ENCODE assay signal across 1 cellular context in the genomic region with DNA sequence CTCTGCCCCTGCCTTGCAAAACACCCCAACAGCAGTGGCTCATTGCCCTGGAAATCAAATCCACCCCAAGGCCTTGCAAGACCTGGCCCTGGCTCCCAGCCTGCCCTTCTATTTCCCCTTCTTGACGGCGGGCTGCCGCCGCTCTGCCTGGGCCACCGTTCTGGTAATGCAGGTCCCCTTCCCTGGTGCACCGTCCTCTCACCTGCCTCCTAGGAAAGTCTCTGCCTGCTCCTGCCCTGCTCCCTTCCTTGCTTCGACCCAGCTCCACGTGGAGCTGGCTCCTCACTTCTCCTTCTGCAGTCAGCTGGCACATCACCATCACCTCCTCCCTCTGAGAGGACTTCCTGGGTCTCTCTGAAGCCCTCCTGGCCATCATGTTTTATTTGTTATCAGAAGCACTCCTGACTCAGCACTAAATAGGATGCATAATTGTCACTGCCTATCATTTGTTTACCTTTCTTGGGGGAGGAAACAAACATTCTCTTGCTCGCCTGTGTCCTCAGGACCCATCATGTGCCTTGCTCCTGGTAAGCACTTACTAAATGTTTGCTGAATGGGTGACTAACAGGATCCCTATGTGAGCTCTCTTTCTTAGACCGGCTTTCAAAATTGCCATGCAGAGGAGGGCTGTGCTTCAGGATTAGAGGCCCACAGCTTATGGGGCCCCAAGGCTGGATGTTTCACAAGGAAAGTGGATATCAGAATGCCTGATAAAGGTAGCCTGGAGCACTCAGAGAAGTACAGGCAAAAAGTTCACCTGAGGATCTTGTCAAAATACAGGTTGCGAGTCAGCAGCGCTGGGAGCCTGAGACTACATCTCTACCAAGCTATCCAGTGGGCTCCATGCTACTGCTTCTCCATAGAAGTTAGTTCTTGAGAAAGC.
TF ChIP-seq lines count a peak whose summit lies in the region.

No MANE protein-coding gene starts in this region.

TF ChIP-seq in A549, 52 proteins besides CTCF, POLR2A, EP300 and RAD21 (continued from another document):
- TF ChIP-seq, protein P1, sequence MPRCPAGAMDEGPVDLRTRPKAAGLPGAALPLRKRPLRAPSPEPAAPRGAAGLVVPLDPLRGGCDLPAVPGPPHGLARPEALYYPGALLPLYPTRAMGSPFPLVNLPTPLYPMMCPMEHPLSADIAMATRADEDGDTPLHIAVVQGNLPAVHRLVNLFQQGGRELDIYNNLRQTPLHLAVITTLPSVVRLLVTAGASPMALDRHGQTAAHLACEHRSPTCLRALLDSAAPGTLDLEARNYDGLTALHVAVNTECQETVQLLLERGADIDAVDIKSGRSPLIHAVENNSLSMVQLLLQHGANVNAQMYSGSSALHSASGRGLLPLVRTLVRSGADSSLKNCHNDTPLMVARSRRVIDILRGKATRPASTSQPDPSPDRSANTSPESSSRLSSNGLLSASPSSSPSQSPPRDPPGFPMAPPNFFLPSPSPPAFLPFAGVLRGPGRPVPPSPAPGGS (IDR thresholded peaks at IDR 0.05), result peak; percentile 74; the same call in 1 of the 3 replicates
- TF ChIP-seq HOXB5 (CRISPR knock-in tag; IDR thresholded peaks at IDR 0.05) (peak; percentile 60; the same call in 1 of the 2 replicates), HEYL (CRISPR knock-in tag; IDR thresholded peaks at IDR 0.05) (peak; percentile 66; the same call in 1 of the 2 replicates), NPAS2 (CRISPR knock-in tag; IDR thresholded peaks at IDR 0.05; ENCODE audit: borderline replicate concordance) (0 out of 2 replicates have a peak, but pooled peaks have one; percentile 14), POLR2AphosphoS2 (conservative IDR thresholded peaks at IDR 0.05; ENCODE audit: low read length) (no peak), GATA3 (IDR thresholded peaks at IDR 0.05; ENCODE audit: borderline replicate concordance) (peak; percentile 87; the same call in 1 of the 2 replicates), SREBF2 (IDR thresholded peaks at IDR 0.05) (no peak), CBX2 (IDR thresholded peaks at IDR 0.05; ENCODE audit: borderline replicate concordance, low read depth) (no peak), HOXA7 (CRISPR knock-in tag; IDR thresholded peaks at IDR 0.05) (no peak), ESRRA (IDR thresholded peaks at IDR 0.05; ENCODE audit: borderline replicate concordance, low read length) (no peak), CHD2 (IDR thresholded peaks at IDR 0.05; ENCODE audit: low read length, partially characterized antibody) (no peak), FOSB (CRISPR knock-in tag; IDR thresholded peaks at IDR 0.05) (no peak), ZC3H11A (IDR thresholded peaks at IDR 0.05) (no peak), JUN (IDR thresholded peaks at IDR 0.05) (peak; percentile 78 to 83), ZNF302 (CRISPR knock-in tag; IDR thresholded peaks at IDR 0.05) (no peak), ZFP36 (IDR thresholded peaks at IDR 0.05; ENCODE audit: borderline replicate concordance, partially characterized antibody) (no peak), CBX8 (IDR thresholded peaks at IDR 0.05) (no peak), JUNB (IDR thresholded peaks at IDR 0.05) (peak; percentile 80), PHF8 (IDR thresholded peaks at IDR 0.05; ENCODE audit: borderline replicate concordance, low read depth) (no peak), RARB (CRISPR knock-in tag; IDR thresholded peaks at IDR 0.05) (no peak)
- TF ChIP-seq, protein P2, sequence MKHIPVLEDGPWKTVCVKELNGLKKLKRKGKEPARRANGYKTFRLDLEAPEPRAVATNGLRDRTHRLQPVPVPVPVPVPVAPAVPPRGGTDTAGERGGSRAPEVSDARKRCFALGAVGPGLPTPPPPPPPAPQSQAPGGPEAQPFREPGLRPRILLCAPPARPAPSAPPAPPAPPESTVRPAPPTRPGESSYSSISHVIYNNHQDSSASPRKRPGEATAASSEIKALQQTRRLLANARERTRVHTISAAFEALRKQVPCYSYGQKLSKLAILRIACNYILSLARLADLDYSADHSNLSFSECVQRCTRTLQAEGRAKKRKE (CRISPR knock-in tag; IDR thresholded peaks at IDR 0.05; ENCODE audit: low read depth), result 0 out of 2 replicates have a peak, but pooled peaks have one; percentile 66
- TF ChIP-seq, protein P3, sequence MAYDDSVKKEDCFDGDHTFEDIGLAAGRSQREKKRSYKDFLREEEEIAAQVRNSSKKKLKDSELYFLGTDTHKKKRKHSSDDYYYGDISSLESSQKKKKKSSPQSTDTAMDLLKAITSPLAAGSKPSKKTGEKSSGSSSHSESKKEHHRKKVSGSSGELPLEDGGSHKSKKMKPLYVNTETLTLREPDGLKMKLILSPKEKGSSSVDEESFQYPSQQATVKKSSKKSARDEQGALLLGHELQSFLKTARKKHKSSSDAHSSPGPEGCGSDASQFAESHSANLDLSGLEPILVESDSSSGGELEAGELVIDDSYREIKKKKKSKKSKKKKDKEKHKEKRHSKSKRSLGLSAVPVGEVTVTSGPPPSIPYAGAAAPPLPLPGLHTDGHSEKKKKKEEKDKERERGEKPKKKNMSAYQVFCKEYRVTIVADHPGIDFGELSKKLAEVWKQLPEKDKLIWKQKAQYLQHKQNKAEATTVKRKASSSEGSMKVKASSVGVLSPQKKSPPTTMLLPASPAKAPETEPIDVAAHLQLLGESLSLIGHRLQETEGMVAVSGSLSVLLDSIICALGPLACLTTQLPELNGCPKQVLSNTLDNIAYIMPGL (CRISPR knock-in tag; IDR thresholded peaks at IDR 0.05; ENCODE audit: borderline replicate concordance), result no peak
- TF ChIP-seq, protein P4, sequence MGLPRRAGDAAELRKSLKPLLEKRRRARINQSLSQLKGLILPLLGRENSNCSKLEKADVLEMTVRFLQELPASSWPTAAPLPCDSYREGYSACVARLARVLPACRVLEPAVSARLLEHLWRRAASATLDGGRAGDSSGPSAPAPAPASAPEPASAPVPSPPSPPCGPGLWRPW (IDR thresholded peaks at IDR 0.05), result no peak
- TF ChIP-seq, protein P5, sequence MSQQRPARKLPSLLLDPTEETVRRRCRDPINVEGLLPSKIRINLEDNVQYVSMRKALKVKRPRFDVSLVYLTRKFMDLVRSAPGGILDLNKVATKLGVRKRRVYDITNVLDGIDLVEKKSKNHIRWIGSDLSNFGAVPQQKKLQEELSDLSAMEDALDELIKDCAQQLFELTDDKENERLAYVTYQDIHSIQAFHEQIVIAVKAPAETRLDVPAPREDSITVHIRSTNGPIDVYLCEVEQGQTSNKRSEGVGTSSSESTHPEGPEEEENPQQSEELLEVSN (IDR thresholded peaks at IDR 0.05; ENCODE audit: borderline replicate concordance, low read depth), result peak; percentile 95
- TF ChIP-seq, protein P6, sequence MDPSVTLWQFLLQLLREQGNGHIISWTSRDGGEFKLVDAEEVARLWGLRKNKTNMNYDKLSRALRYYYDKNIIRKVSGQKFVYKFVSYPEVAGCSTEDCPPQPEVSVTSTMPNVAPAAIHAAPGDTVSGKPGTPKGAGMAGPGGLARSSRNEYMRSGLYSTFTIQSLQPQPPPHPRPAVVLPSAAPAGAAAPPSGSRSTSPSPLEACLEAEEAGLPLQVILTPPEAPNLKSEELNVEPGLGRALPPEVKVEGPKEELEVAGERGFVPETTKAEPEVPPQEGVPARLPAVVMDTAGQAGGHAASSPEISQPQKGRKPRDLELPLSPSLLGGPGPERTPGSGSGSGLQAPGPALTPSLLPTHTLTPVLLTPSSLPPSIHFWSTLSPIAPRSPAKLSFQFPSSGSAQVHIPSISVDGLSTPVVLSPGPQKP (IDR thresholded peaks at IDR 0.05; ENCODE audit: low read depth, low read length), result no peak
- TF ChIP-seq, protein P7, sequence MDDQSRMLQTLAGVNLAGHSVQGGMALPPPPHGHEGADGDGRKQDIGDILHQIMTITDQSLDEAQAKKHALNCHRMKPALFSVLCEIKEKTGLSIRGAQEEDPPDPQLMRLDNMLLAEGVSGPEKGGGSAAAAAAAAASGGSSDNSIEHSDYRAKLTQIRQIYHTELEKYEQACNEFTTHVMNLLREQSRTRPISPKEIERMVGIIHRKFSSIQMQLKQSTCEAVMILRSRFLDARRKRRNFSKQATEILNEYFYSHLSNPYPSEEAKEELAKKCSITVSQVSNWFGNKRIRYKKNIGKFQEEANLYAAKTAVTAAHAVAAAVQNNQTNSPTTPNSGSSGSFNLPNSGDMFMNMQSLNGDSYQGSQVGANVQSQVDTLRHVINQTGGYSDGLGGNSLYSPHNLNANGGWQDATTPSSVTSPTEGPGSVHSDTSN (IDR thresholded peaks at IDR 0.05), result no peak
